In genomic region chr10:15624405-15625191, GRCh38 we compare ENCODE assay signal across 16 cellular contexts.
DNase-seq lines count a peak whose midpoint lies in the region; ATAC-seq and TF ChIP-seq lines count a peak whose summit lies in the region.
"Had no signal": no experiment of that assay in that cellular context is flagged by ENCODE, and none has a peak within 500 bp of the region (broad histone marks: within the 10 kb centered on the region; RNA-seq: fewer than 3 reads in every experiment).

No MANE protein-coding gene starts in this region.

- no peak overlapping the region for H3K14ac ChIP-seq in IMR-90 (replicated peaks; ENCODE audit: low read depth, low read length)

- no peak overlapping the region for H4K91ac ChIP-seq in IMR-90 (ENCODE audit: insufficient read depth, low read depth, low read length)

- ATAC-seq in IMR-90 (ENCODE audit: low read depth) (no peak), HG03135 (IDR thresholded peaks at IDR 0.05; ENCODE audit: unreplicated experiment) (no peak), GM18858 (IDR thresholded peaks at IDR 0.05; ENCODE audit: unreplicated experiment) (no peak)
- ATAC-seq: foreskin keratinocyte; naive thymus-derived CD8-positive, alpha-beta T cell; stimulated activated naive CD8-positive, alpha-beta T cell treated with anti-CD3 and anti-CD28 coated beads, Interleukin-15, amount 100 ng/mL, for 72 hours had no signal

- intact Hi-C loops in IMR-90 (cut with micrococcal nuclease) = no loop called here
- intact Hi-C loops in tibial artery (cut with DNase I; ENCODE audit: low total_unique reads) = no loop called here

- H4K20me1 ChIP-seq in IMR-90 (ENCODE audit: insufficient read depth, low read length) = no peaks in the 10 kb centered on the region

- no peak for TF ChIP-seq POLR2A in IMR-90 (IDR thresholded peaks at IDR 0.05; ENCODE audit: low read depth, low read length)

- H3K18ac ChIP-seq in IMR-90 (ENCODE audit: low read depth, low read length) = no peak overlapping the region

- no peak overlapping the region for H3K23ac ChIP-seq in IMR-90 (ENCODE audit: low read depth, low read length)

- H3K4ac ChIP-seq in IMR-90 (ENCODE audit: low read depth, low read length) = no peak overlapping the region; the same call in 1 of the 2 replicates

- no peak overlapping the region for H3K4me3 ChIP-seq in IMR-90 (ENCODE audit: insufficient read depth, low read depth, low read length)
- no peak overlapping the region for H3K4me3 ChIP-seq in coronary artery
- no peak overlapping the region for H3K4me3 ChIP-seq in tibial artery

- H2BK15ac ChIP-seq in IMR-90 (ENCODE audit: low read depth, low read length) = no peak overlapping the region

- H3K56ac ChIP-seq in IMR-90 (ENCODE audit: extremely low read depth, insufficient read depth, low read length) = no peak overlapping the region

- no peak overlapping the region for H3K9ac ChIP-seq in IMR-90 (ENCODE audit: low read depth, low read length)

- no peaks in the 10 kb centered on the region for H3K9me3 ChIP-seq in IMR-90 (ENCODE audit: control insufficient read depth, insufficient read depth, low read length)
- no peaks in the 10 kb centered on the region for H3K9me3 ChIP-seq in tibial artery

- peaks cover 2% of the 10 kb centered on the region; the same call in 1 of the 2 replicates for H3K4me1 ChIP-seq in IMR-90 (ENCODE audit: control insufficient read depth, insufficient read depth, low read length)
- peaks cover 8 to 88% (median 40%) of the 10 kb centered on the region in 4 donors for H3K4me1 ChIP-seq in tibial artery
- H3K4me1 ChIP-seq: foreskin keratinocyte had no signal

- H4K5ac ChIP-seq in IMR-90 (ENCODE audit: low read depth, low read length) = no peak overlapping the region

- no peak overlapping the region for H2BK120ac ChIP-seq in IMR-90 (ENCODE audit: low read depth, low read length)

- TF ChIP-seq CTCF in IMR-90 (conservative IDR thresholded peaks at IDR 0.05; ENCODE audit: low read depth, low read length) = no peak
- TF ChIP-seq CTCF in coronary artery (IDR thresholded peaks at IDR 0.05) = no peak
- TF ChIP-seq CTCF in tibial artery (IDR thresholded peaks at IDR 0.05) = no peak

- peak overlapping the region; percentile 84 for H2AK9ac ChIP-seq in IMR-90 (replicated peaks; ENCODE audit: low read depth, low read length, poor library complexity)

- in situ Hi-C loops in IMR-90 (cut with MboI; ENCODE audit: low sequenced_read_pairs) = no loop called here

- dilution Hi-C loops in IMR-90 (cut with HindIII; ENCODE audit: low sequenced_read_pairs, unreplicated experiment) = no loop called here

- POLR2A ChIA-PET in IMR-90 (lab: Charles Lee; ENCODE audit: unreplicated experiment) = no interaction called here

- no TSS peak for BruUV-seq in IMR-90 (replicated peaks; lab: Mats Ljungman, UMichigan)

- H3K9me1 ChIP-seq in IMR-90 (ENCODE audit: insufficient read depth, low read length) = no peaks in the 10 kb centered on the region

- H3K27ac ChIP-seq in IMR-90 (ENCODE audit: insufficient read depth, low read length) (no peak overlapping the region), coronary artery (peak overlapping the region; percentile 70 to 76), tibial artery (peak overlapping the region; percentile 79 to 83)
- H3K27ac ChIP-seq: foreskin keratinocyte, VCaP had no signal

- H2BK20ac ChIP-seq in IMR-90 (ENCODE audit: low read depth, low read length) = no peak overlapping the region

- H3K4me2 ChIP-seq in IMR-90 (ENCODE audit: low read depth, low read length) = no peak overlapping the region

- H3K36me3 ChIP-seq in IMR-90 (ENCODE audit: control insufficient read depth, insufficient read depth, low read length) (no peaks in the 10 kb centered on the region), tibial artery (no peaks in the 10 kb centered on the region)

- CTCF ChIA-PET in IMR-90 (lab: Yijun Ruan, JAX) = interaction anchor here (1.2 kb wide), 1 partner anchor 94 kb away, joined by 4 read pairs; no protein-coding TSS in a partner anchor

- no peak overlapping the region for H2AK5ac ChIP-seq in IMR-90 (ENCODE audit: low read depth, low read length)

- no peak for DNase-seq in IMR-90
- peak; percentile 77 for DNase-seq in coronary artery (ENCODE audit: low spot score)
- DNase-seq in iris pigment epithelial cell (ENCODE audit: low read depth) = peak; percentile 62
- peak; percentile 40 to 81 for DNase-seq in tibial artery
- no peak for DNase-seq in HuH-7 (ENCODE audit: low spot score)
- DNase-seq: activated effector memory CD4-positive, alpha-beta T cell treated with anti-CD3 and anti-CD28 coated beads, Interleukin-2, amount 50 U/mL, for 16 hours; C1 segment of cervical spinal cord; foreskin keratinocyte; naive thymus-derived CD8-positive, alpha-beta T cell; NCI-H187 treated with DMSO at 0.1 percent for 48 hours; NCI-H446 treated with DMSO at 0.1 percent for 48 hours; stimulated activated naive CD8-positive, alpha-beta T cell treated with anti-CD3 and anti-CD28 coated beads, Interleukin-15, amount 100 ng/mL, for 72 hours; T-helper 1 cell had no signal

- H3K27me3 ChIP-seq in IMR-90 (ENCODE audit: control insufficient read depth, insufficient read depth, low read length) (peaks cover 4% of the 10 kb centered on the region), tibial artery (no peaks in the 10 kb centered on the region)
- H3K27me3 ChIP-seq: foreskin keratinocyte had no signal

- no peak overlapping the region for H4K8ac ChIP-seq in IMR-90 (ENCODE audit: low read depth in 2 of 2, low read length in 2 of 2)

- 62% methylated on average over 2 of the region's 6 CpGs; no CpG with 5 or more reads in 1 of the 2 experiments for WGBS in IMR-90 (ENCODE audit: extremely low coverage in 2 of 2, insufficient read length in 1 of 2), 2 experiments

- H3K79me1 ChIP-seq in IMR-90 (ENCODE audit: low read depth in 1 of 2, low read length in 2 of 2) = no peaks in the 10 kb centered on the region

- no peak overlapping the region for H2BK5ac ChIP-seq in IMR-90 (ENCODE audit: low read depth, low read length, poor library complexity, severe bottlenecking)

- no peak for TF ChIP-seq RAD21 in IMR-90 (IDR thresholded peaks at IDR 0.05; ENCODE audit: low read length)

- no peak overlapping the region for H2AFZ ChIP-seq in IMR-90 (replicated peaks; ENCODE audit: low read length, poor library complexity)

TF ChIP-seq in IMR-90, 13 proteins besides CTCF, POLR2A, EP300 and RAD21:
- TF ChIP-seq RFX5 (IDR thresholded peaks at IDR 0.05; ENCODE audit: low read depth, low read length) (no peak), RCOR1 (IDR thresholded peaks at IDR 0.05; ENCODE audit: insufficient replicate concordance, low read length) (no peak), MXI1 (IDR thresholded peaks at IDR 0.05; ENCODE audit: borderline replicate concordance, low read depth, low read length) (no peak), MAZ (IDR thresholded peaks at IDR 0.05; ENCODE audit: borderline replicate concordance, low read depth, low read length) (no peak), USF2 (IDR thresholded peaks at IDR 0.05; ENCODE audit: low read depth, low read length) (no peak), NFE2L2 (IDR thresholded peaks at IDR 0.05; ENCODE audit: low read depth, low read length) (no peak), MAFK (IDR thresholded peaks at IDR 0.05; ENCODE audit: low read depth, low read length) (no peak), ELK1 (IDR thresholded peaks at IDR 0.05; ENCODE audit: borderline replicate concordance, low read depth, low read length) (no peak), BHLHE40 (IDR thresholded peaks at IDR 0.05; ENCODE audit: low read depth, low read length) (no peak), FOS (IDR thresholded peaks at IDR 0.05; ENCODE audit: low read depth, low read length) (no peak), SMC3 (IDR thresholded peaks at IDR 0.05; ENCODE audit: low read depth, low read length) (no peak), CEBPB (IDR thresholded peaks at IDR 0.05; ENCODE audit: low read depth, low read length) (no peak), CHD1 (IDR thresholded peaks at IDR 0.05; ENCODE audit: low read depth, low read length) (no peak)

Comparison
In these comparisons a context has a peak if more than half of its experiments do, and no peak if none do; other contexts are left out.
1. DNase-seq: peak in coronary artery (single experiment), iris pigment epithelial cell (single experiment) and tibial artery (2 of 2); none in IMR-90 (single experiment) and HuH-7 (single experiment).